Comparison of ENCODE assay signal across 1 cellular context in genomic region chr20:50267866-50268219, GRCh38.
A peak's percentile ranks its signal among the peaks of the same experiment; 100 is the strongest.
TF ChIP-seq lines count a peak whose summit lies in the region.

No MANE protein-coding gene starts in this region.

TF ChIP-seq in HepG2, 621 proteins besides CTCF, POLR2A, EP300 and RAD21 (continued from another document and continues in another):
- TF ChIP-seq HMGXB3 (CRISPR knock-in tag; IDR thresholded peaks at IDR 0.05; ENCODE audit: borderline replicate concordance) (0 out of 2 replicates have a peak, but pooled peaks have one; percentile 5), SKI (IDR thresholded peaks at IDR 0.05; ENCODE audit: partially characterized antibody) (peak; percentile 9), DR1 (CRISPR knock-in tag; IDR thresholded peaks at IDR 0.05) (no peak), PRDM10 (CRISPR knock-in tag; IDR thresholded peaks at IDR 0.05; ENCODE audit: low read depth) (no peak), ZNF205 (CRISPR knock-in tag; IDR thresholded peaks at IDR 0.05) (no peak; the same call in 1 of the 2 replicates), TBX2 (CRISPR knock-in tag; IDR thresholded peaks at IDR 0.05; ENCODE audit: borderline replicate concordance) (no peak; the same call in 1 of the 2 replicates), NAIF1 (CRISPR knock-in tag; IDR thresholded peaks at IDR 0.05; ENCODE audit: borderline replicate concordance) (no peak), ZNF569 (CRISPR knock-in tag; IDR thresholded peaks at IDR 0.05; ENCODE audit: borderline replicate concordance) (no peak), UBTF (CRISPR knock-in tag; IDR thresholded peaks at IDR 0.05) (no peak), SALL1 (CRISPR knock-in tag; IDR thresholded peaks at IDR 0.05) (0 out of 2 replicates have a peak, but pooled peaks have one; percentile 5), FOSL2 (CRISPR knock-in tag; IDR thresholded peaks at IDR 0.05) (no peak), ZNF710 (CRISPR knock-in tag; IDR thresholded peaks at IDR 0.05; ENCODE audit: borderline replicate concordance) (no peak), FOXM1 (CRISPR knock-in tag; IDR thresholded peaks at IDR 0.05) (no peak), ZNF496 (CRISPR knock-in tag; IDR thresholded peaks at IDR 0.05; ENCODE audit: insufficient replicate concordance) (no peak), HMGXB4 (CRISPR knock-in tag; IDR thresholded peaks at IDR 0.05; ENCODE audit: borderline replicate concordance in 1 of 2, low read depth in 1 of 2) (0 out of 4 replicates have a peak, but pooled peaks of 1 of the 2 experiments have one; percentile 5), JUNB (CRISPR knock-in tag; IDR thresholded peaks at IDR 0.05; ENCODE audit: borderline replicate concordance) (no peak), SPEN (CRISPR knock-in tag; IDR thresholded peaks at IDR 0.05; ENCODE audit: low read depth) (0 out of 2 replicates have a peak, but pooled peaks have one; percentile 25), CBX2 (IDR thresholded peaks at IDR 0.05; ENCODE audit: low read depth, low read length) (no peak), CBX2 (CRISPR knock-in tag; IDR thresholded peaks at IDR 0.05; ENCODE audit: low read depth) (no peak), KLF16 (CRISPR knock-in tag; IDR thresholded peaks at IDR 0.05) (peak in 1 of 2 experiments; percentile 9; a peak in 1 of 4 replicates), ZNF264 (CRISPR knock-in tag; IDR thresholded peaks at IDR 0.05) (peak; percentile 96), RERE (CRISPR knock-in tag; IDR thresholded peaks at IDR 0.05; ENCODE audit: low read depth) (no peak), ZNF12 (CRISPR knock-in tag; IDR thresholded peaks at IDR 0.05) (no peak), BRD4 (CRISPR knock-in tag; IDR thresholded peaks at IDR 0.05) (no peak), MYNN (CRISPR knock-in tag; IDR thresholded peaks at IDR 0.05; ENCODE audit: low read depth) (no peak; the same call in 1 of the 2 replicates), ZNF101 (CRISPR knock-in tag; IDR thresholded peaks at IDR 0.05; ENCODE audit: borderline replicate concordance, low read depth) (no peak), SUZ12 (IDR thresholded peaks at IDR 0.05; ENCODE audit: low read depth, low read length) (no peak), THAP8 (CRISPR knock-in tag; IDR thresholded peaks at IDR 0.05; ENCODE audit: borderline replicate concordance) (no peak), KAT7 (CRISPR knock-in tag; IDR thresholded peaks at IDR 0.05; ENCODE audit: borderline replicate concordance) (no peak), GMEB1 (CRISPR knock-in tag; IDR thresholded peaks at IDR 0.05; ENCODE audit: borderline replicate concordance) (no peak), SP5 (CRISPR knock-in tag; IDR thresholded peaks at IDR 0.05; ENCODE audit: borderline replicate concordance, low read depth) (no peak)
